Comparison of ENCODE assay signal across 8 cellular contexts in the genomic region with DNA sequence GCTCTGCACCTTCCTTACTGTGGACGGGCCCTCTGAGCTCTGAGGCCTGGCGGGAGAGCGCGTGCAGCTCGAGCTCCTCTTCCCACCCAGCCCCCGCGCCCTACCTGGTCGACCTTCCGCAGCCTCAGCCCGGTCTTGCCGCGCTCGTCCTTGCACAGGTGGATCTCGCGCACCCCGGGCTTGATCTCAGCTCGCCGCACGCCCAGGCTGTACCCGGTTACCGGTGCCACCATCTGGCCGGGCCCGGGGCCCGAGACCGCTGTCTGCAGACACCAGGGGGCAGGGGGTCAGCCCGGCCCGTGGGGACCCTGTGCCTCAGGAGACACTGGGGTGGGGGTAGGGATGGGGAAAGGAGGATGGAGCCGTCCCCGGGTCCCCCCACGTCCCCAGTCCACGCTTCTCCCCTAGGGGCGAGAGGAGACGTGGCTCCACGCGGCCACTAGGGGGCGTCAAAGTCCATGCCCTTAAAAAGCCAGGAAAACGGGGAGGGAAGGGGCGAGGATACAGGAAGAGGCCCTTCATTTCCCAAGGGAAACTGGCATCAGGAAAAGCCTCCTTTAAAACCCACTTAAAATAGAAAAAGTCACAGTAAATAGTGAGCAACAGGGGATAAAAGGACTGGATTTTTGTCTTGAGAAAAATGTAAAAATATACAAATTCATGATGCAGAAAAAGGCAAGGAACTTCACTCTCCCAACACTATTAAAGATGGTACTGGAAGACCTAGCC. TPM values are rescaled to one million over a fixed set of nuclear protein-coding genes. Genes with fewer than 3 reads are reported as not detected.
DNase-seq lines count a peak whose midpoint lies in the region; ATAC-seq and TF ChIP-seq lines count a peak whose summit lies in the region.

No MANE protein-coding gene starts in this region.

- no peaks in the 10 kb centered on the region for H3K27me3 Mint-ChIP-seq in activated CD4-positive, alpha-beta T cell treated with anti-CD3 and anti-CD28 coated beads, Interleukin-2, amount 10 ng/mL, durations not matched to agents 24 days and 14 days

- intact Hi-C loops in activated CD4-positive, alpha-beta T cell treated with anti-CD3 and anti-CD28 coated beads, Interleukin-2, amount 10 ng/mL, durations not matched to agents 24 days and 14 days (cut with micrococcal nuclease) = loop anchor here (1.0 kb wide), 1 partner anchor 124 kb away; no protein-coding TSS in a partner anchor
- intact Hi-C loops in colonic mucosa (cut with DNase I) = loop anchor here (2.0 kb wide), 1 partner anchor 123 kb away; no protein-coding TSS in a partner anchor

- no peak overlapping the region for H3K4me3 ChIP-seq in colonic mucosa

- H3K36me3 Mint-ChIP-seq in activated CD4-positive, alpha-beta T cell treated with anti-CD3 and anti-CD28 coated beads, Interleukin-2, amount 10 ng/mL, durations not matched to agents 24 days and 14 days (ENCODE audit: low read depth) = no peaks in the 10 kb centered on the region

- no peaks in the 10 kb centered on the region for H3K4me1 ChIP-seq in colonic mucosa

- peaks cover 3% of the 10 kb centered on the region for H3K36me3 ChIP-seq in colonic mucosa

- H3K27ac Mint-ChIP-seq in activated CD4-positive, alpha-beta T cell treated with anti-CD3 and anti-CD28 coated beads, Interleukin-2, amount 10 ng/mL, durations not matched to agents 24 days and 14 days = no peak overlapping the region

- DNase-seq in NCI-H1417 (lab: John Stamatoyannopoulos, UW) (peak; percentile 70 to 89 (median 86)), NCI-H1417 treated with DMSO at 0.1 percent for 48 hours (lab: John Stamatoyannopoulos, UW) (no peak), NCI-H2196 (lab: John Stamatoyannopoulos, UW; ENCODE audit: unreplicated experiment) (peak; percentile 68), colonic mucosa (peak; percentile 78), left lobe of liver (ENCODE audit: low spot score) (peak; percentile 69)
- peak; percentile 89 for DNase-seq in activated CD4-positive, alpha-beta T cell treated with anti-CD3 and anti-CD28 coated beads, Interleukin-2, amount 10 ng/mL, durations not matched to agents 24 days and 14 days
- DNase-seq in stimulated activated CD4-positive, alpha-beta T cell treated with anti-CD3 and anti-CD28 coated beads, Interleukin-2, amount 100 ng/mL, for 48 hours = peak; percentile 61 to 68

- ATAC-seq in left lobe of liver = peak; percentile 95
- ATAC-seq in GM18498 (IDR thresholded peaks at IDR 0.05; ENCODE audit: unreplicated experiment) = no peak

- no peaks in the 10 kb centered on the region for H3K9me3 ChIP-seq in colonic mucosa

- H3K4me3 Mint-ChIP-seq in activated CD4-positive, alpha-beta T cell treated with anti-CD3 and anti-CD28 coated beads, Interleukin-2, amount 10 ng/mL, durations not matched to agents 24 days and 14 days = no peak overlapping the region

- H3K9ac ChIP-seq in colonic mucosa (ENCODE audit: low read depth in 2 of 2, low read length in 2 of 2) = no peak overlapping the region

- peak; percentile 97 for TF ChIP-seq CTCF in colonic mucosa (IDR thresholded peaks at IDR 0.05)

- no peak overlapping the region for H3K27ac ChIP-seq in colonic mucosa

- no peaks in the 10 kb centered on the region for H3K9me3 Mint-ChIP-seq in activated CD4-positive, alpha-beta T cell treated with anti-CD3 and anti-CD28 coated beads, Interleukin-2, amount 10 ng/mL, durations not matched to agents 24 days and 14 days

- no peaks in the 10 kb centered on the region for H3K27me3 ChIP-seq in colonic mucosa

- peaks cover 17% of the 10 kb centered on the region for H3K4me1 Mint-ChIP-seq in activated CD4-positive, alpha-beta T cell treated with anti-CD3 and anti-CD28 coated beads, Interleukin-2, amount 10 ng/mL, durations not matched to agents 24 days and 14 days

RNA-seq across cellular contexts. Expression of gene SDCBP2, which starts 15.5 kb away (rescaled TPM):
- 2.0 and 3.0 TPM in 2 replicates for total RNA-seq in activated CD4-positive, alpha-beta T cell treated with anti-CD3 and anti-CD28 coated beads, Interleukin-2, amount 10 ng/mL, durations not matched to agents 24 days and 14 days
- total RNA-seq in colonic mucosa (100 to 1,000 TPM; 202 to 345 TPM), left lobe of liver (6.4 TPM)

RNA-seq across cellular contexts. Expression of gene SNPH, which starts 47.3 kb away (rescaled TPM):
- 1.7 and 1.8 TPM in 2 replicates for total RNA-seq in activated CD4-positive, alpha-beta T cell treated with anti-CD3 and anti-CD28 coated beads, Interleukin-2, amount 10 ng/mL, durations not matched to agents 24 days and 14 days
- total RNA-seq in colonic mucosa (1 to 10 TPM; 1.9 to 2.4 TPM), left lobe of liver (0.20 TPM)

Comparison
In these comparisons a context has a peak if more than half of its experiments do, and no peak if none do; other contexts are left out.
1. RNA of gene SDCBP2, which starts 15.5 kb away (total RNA-seq): 202 to 345 TPM in colonic mucosa; 6.4 TPM in left lobe of liver (single experiment) and 2.0 to 3.0 TPM in activated CD4-positive, alpha-beta T cell treated with anti-CD3 and anti-CD28 coated beads, Interleukin-2, amount 10 ng/mL, durations not matched to agents 24 days and 14 days; every median in the first group is over 10 times any median in the second.